In genomic region chr13:42333613-42334328, GRCh38 we compare ENCODE assay signal across 7 cellular contexts.
A peak's percentile ranks its signal among the peaks of the same experiment; 100 is the strongest.
DNase-seq lines count a peak whose midpoint lies in the region; ATAC-seq and TF ChIP-seq lines count a peak whose summit lies in the region.

No MANE protein-coding gene starts in this region.

- no peaks in the 10 kb centered on the region for H4K20me1 ChIP-seq in MM.1S (ENCODE audit: insufficient read depth, low read length)

- TF ChIP-seq CTCF in GM20000 (IDR thresholded peaks at IDR 0.05; ENCODE audit: extremely low read depth, missing control alignments) (peak; percentile 57), MM.1S (IDR thresholded peaks at IDR 0.05; ENCODE audit: low read length) (peak; percentile 42), left lung (IDR thresholded peaks at IDR 0.05) (peak in 1 of 2 donors; percentile 20)

- peak overlapping the region; percentile 36; the same call in 1 of the 2 replicates for H3K9ac ChIP-seq in MM.1S (ENCODE audit: low read length)

- H3K4me3 ChIP-seq in MM.1S (ENCODE audit: low read length) (no peak overlapping the region), left lung (no peak overlapping the region)

- H3K4me3 Mint-ChIP-seq in activated naive CD8-positive, alpha-beta T cell treated with anti-CD3 and anti-CD28 coated beads, Interleukin-2, amount 50 U/mL, for 24 hours = no peak overlapping the region

- peaks cover 10% of the 10 kb centered on the region for H3K36me3 Mint-ChIP-seq in activated naive CD8-positive, alpha-beta T cell treated with anti-CD3 and anti-CD28 coated beads, Interleukin-2, amount 50 U/mL, for 24 hours (ENCODE audit: low read depth)

- ATAC-seq in activated naive CD8-positive, alpha-beta T cell treated with anti-CD3 and anti-CD28 coated beads, Interleukin-2, amount 50 U/mL, for 24 hours = peak; percentile 77
- peak; percentile 62 for ATAC-seq in left lung

- peaks cover 14% of the 10 kb centered on the region for H3K4me1 ChIP-seq in MM.1S (ENCODE audit: low read length)
- H3K4me1 ChIP-seq in left lung = no peaks in the 10 kb centered on the region

- H3K36me3 ChIP-seq in MM.1S (replicated peaks; ENCODE audit: insufficient read depth, low read length) (no peaks in the 10 kb centered on the region), left lung (no peaks in the 10 kb centered on the region)

- peak overlapping the region; percentile 57 for H3K27ac Mint-ChIP-seq in activated naive CD8-positive, alpha-beta T cell treated with anti-CD3 and anti-CD28 coated beads, Interleukin-2, amount 50 U/mL, for 24 hours

- no peaks in the 10 kb centered on the region for H3K27me3 Mint-ChIP-seq in activated naive CD8-positive, alpha-beta T cell treated with anti-CD3 and anti-CD28 coated beads, Interleukin-2, amount 50 U/mL, for 24 hours

- H3K27ac ChIP-seq in MM.1S (ENCODE audit: low read length) (peak overlapping the region; percentile 61; the same call in 1 of the 2 replicates), left lung (no peak overlapping the region)

- H3K27me3 ChIP-seq in MM.1S (replicated peaks; ENCODE audit: insufficient read depth, low read length) (no peaks in the 10 kb centered on the region), left lung (no peaks in the 10 kb centered on the region)

- intact Hi-C loops in left lung (cut with DNase I) = no loop called here

- peak overlapping the region; percentile 72; the same call in 1 of the 2 replicates for H2AFZ ChIP-seq in MM.1S (ENCODE audit: low read length)

- peak; percentile 59 for DNase-seq in ELR (ENCODE audit: low read depth)
- peak; percentile 59 for DNase-seq in GM20000 (ENCODE audit: low spot score)
- peak; percentile 54 for DNase-seq in MM.1S
- no peak for DNase-seq in activated naive CD8-positive, alpha-beta T cell treated with anti-CD3 and anti-CD28 coated beads, Interleukin-2, amount 50 U/mL, for 24 hours
- DNase-seq in left lung = no peak
- DNase-seq in C1 segment of cervical spinal cord (lab: John Stamatoyannopoulos, UW) = no peak
- no peak for DNase-seq in stimulated activated CD4-positive, alpha-beta T cell treated with anti-CD3 and anti-CD28 coated beads, Interleukin-2, amount 100 ng/mL, for 48 hours

- H3K4me1 Mint-ChIP-seq in activated naive CD8-positive, alpha-beta T cell treated with anti-CD3 and anti-CD28 coated beads, Interleukin-2, amount 50 U/mL, for 24 hours = peaks cover 73% of the 10 kb centered on the region

- H3K4me2 ChIP-seq in MM.1S (ENCODE audit: low read depth, low read length) = peak overlapping the region; percentile 34; the same call in 1 of the 2 replicates

- H3K9me3 Mint-ChIP-seq in activated naive CD8-positive, alpha-beta T cell treated with anti-CD3 and anti-CD28 coated beads, Interleukin-2, amount 50 U/mL, for 24 hours = peaks cover 5% of the 10 kb centered on the region

- H3K9me3 ChIP-seq in MM.1S (replicated peaks; ENCODE audit: insufficient read depth, low read length) (no peaks in the 10 kb centered on the region), left lung (no peaks in the 10 kb centered on the region)

- no peaks in the 10 kb centered on the region for H3K79me2 ChIP-seq in MM.1S (ENCODE audit: low read length)

- H3K9me2 ChIP-seq in MM.1S (replicated peaks; ENCODE audit: insufficient read depth, low read length) = no peaks in the 10 kb centered on the region

- 0 out of 2 replicates have a peak, but pooled peaks cover 3% of the 10 kb centered on the region for H3F3A ChIP-seq in MM.1S (ENCODE audit: insufficient read depth, low read length)

Comparison
In these comparisons a context has a peak if more than half of its experiments do, and no peak if none do; other contexts are left out.
1. DNase-seq: peak in ELR (single experiment), GM20000 (single experiment) and MM.1S (single experiment); none in activated naive CD8-positive, alpha-beta T cell treated with anti-CD3 and anti-CD28 coated beads, Interleukin-2, amount 50 U/mL, for 24 hours (single experiment), left lung (0 of 2), C1 segment of cervical spinal cord (0 of 14) and stimulated activated CD4-positive, alpha-beta T cell treated with anti-CD3 and anti-CD28 coated beads, Interleukin-2, amount 100 ng/mL, for 48 hours (0 of 2).